In genomic region chr12:66620026-66620425, GRCh38 we compare ENCODE assay signal across 18 cellular contexts. TPM values are rescaled to one million over a fixed set of nuclear protein-coding genes. Genes with fewer than 3 reads are reported as not detected.
DNase-seq lines count a peak whose midpoint lies in the region; ATAC-seq and TF ChIP-seq lines count a peak whose summit lies in the region.
"Had no signal": no experiment of that assay in that cellular context is flagged by ENCODE, and none has a peak within 500 bp of the region (broad histone marks: within the 10 kb centered on the region; RNA-seq: fewer than 3 reads in every experiment).

No MANE protein-coding gene starts in this region.

- H2AFZ ChIP-seq in GM23338: no peak overlapping the region
- H2AFZ ChIP-seq in PC-3 (ENCODE audit: low read length): no peak overlapping the region
- H2AFZ ChIP-seq in smooth muscle cell (ENCODE audit: low read depth): no peak overlapping the region

- H4K20me1 ChIP-seq in GM23338 (replicated peaks; ENCODE audit: insufficient read depth) (no peaks in the 10 kb centered on the region), PC-3 (ENCODE audit: low read length) (no peaks in the 10 kb centered on the region), smooth muscle cell (ENCODE audit: low read depth) (no peaks in the 10 kb centered on the region)

- H3K9ac ChIP-seq in PC-3 (ENCODE audit: low read length): no peak overlapping the region
- H3K9ac ChIP-seq in smooth muscle cell (ENCODE audit: low read depth): no peak overlapping the region

- CTCF ChIA-PET in PC-3 (lab: Charles Lee): no interaction called here

- H3K27me3 Mint-ChIP-seq in GM23338 (ENCODE audit: insufficient read depth, low read depth, poor library complexity): no peaks in the 10 kb centered on the region
- H3K27me3 Mint-ChIP-seq: B cell had no signal

- ATAC-seq in GM23338 (no peak), PC-3 (no peak), HG03135 (IDR thresholded peaks at IDR 0.05; ENCODE audit: unreplicated experiment) (no peak), GM18870 (IDR thresholded peaks at IDR 0.05; ENCODE audit: unreplicated experiment) (no peak)
- ATAC-seq: CD8-positive, alpha-beta T cell; Panc1; Right ventricle myocardium inferior had no signal

- no peaks in the 10 kb centered on the region for H3K79me2 ChIP-seq in GM23338 (replicated peaks; ENCODE audit: insufficient read depth)
- no peaks in the 10 kb centered on the region for H3K79me2 ChIP-seq in PC-3 (ENCODE audit: low read length)
- no peaks in the 10 kb centered on the region for H3K79me2 ChIP-seq in smooth muscle cell (ENCODE audit: low read depth)

- H3K27ac ChIP-seq in GM23338 (ENCODE audit: low read depth): no peak overlapping the region
- no peak overlapping the region for H3K27ac ChIP-seq in PC-3 (ENCODE audit: low read length)
- H3K27ac ChIP-seq in smooth muscle cell (ENCODE audit: low read depth): no peak overlapping the region
- no peak overlapping the region for H3K27ac ChIP-seq in sigmoid colon

- WGBS in smooth muscle cell (ENCODE audit: low lambda C conversion rate): 60% methylated on average over 1 of the region's 1 CpG
- WGBS in sigmoid colon, 2 donors: 72 to 90% methylated on average over 1 of the region's 1 CpG

- no peak overlapping the region for H3K4me3 Mint-ChIP-seq in GM23338
- H3K4me3 Mint-ChIP-seq: B cell; CD8-positive, alpha-beta T cell; H9 had no signal

- H3K36me3 ChIP-seq in GM23338 (ENCODE audit: insufficient read depth) (no peaks in the 10 kb centered on the region), PC-3 (ENCODE audit: low read depth, low read length) (no peaks in the 10 kb centered on the region), smooth muscle cell (ENCODE audit: low read depth) (no peaks in the 10 kb centered on the region), sigmoid colon (no peaks in the 10 kb centered on the region)

- 0 out of 2 replicates have a peak overlapping the region, but pooled peaks have one; percentile 46 for H3K27ac Mint-ChIP-seq in GM23338
- H3K27ac Mint-ChIP-seq: B cell; CD8-positive, alpha-beta T cell; H9 had no signal

- intact Hi-C loops in PC-3 (cut with micrococcal nuclease): no loop called here
- intact Hi-C loops in sigmoid colon (cut with DNase I): no loop called here

- no peaks in the 10 kb centered on the region for H3F3A ChIP-seq in GM23338 (replicated peaks; ENCODE audit: low read depth)
- no peaks in the 10 kb centered on the region for H3F3A ChIP-seq in PC-3 (ENCODE audit: low read length, unreplicated experiment)
- no peaks in the 10 kb centered on the region for H3F3A ChIP-seq in smooth muscle cell (ENCODE audit: low read depth)

- no peak for TF ChIP-seq POLR2A in sigmoid colon (IDR thresholded peaks at IDR 0.05)

- H3K27me3 ChIP-seq in GM23338 (ENCODE audit: insufficient read depth) (no peaks in the 10 kb centered on the region), PC-3 (ENCODE audit: low read length) (no peaks in the 10 kb centered on the region), smooth muscle cell (ENCODE audit: low read depth) (no peaks in the 10 kb centered on the region), sigmoid colon (no peaks in the 10 kb centered on the region)

- DNase-seq in GM23338 (ENCODE audit: low spot score) (no peak), PC-3 (peak; percentile 13), epithelial cell of esophagus (ENCODE audit: low read depth) (peak; percentile 9), smooth muscle cell (lab: John Stamatoyannopoulos, UW; ENCODE audit: unreplicated experiment) (no peak), sigmoid colon (no peak)
- DNase-seq: CD8-positive, alpha-beta T cell; DMS79 treated with DMSO at 0.1 percent for 48 hours; GF-D8; H9; NCI-H1436; NCI-H2029 treated with DMSO at 0.1 percent for 48 hours; NCI-H2171 treated with DMSO at 0.1 percent for 48 hours; NCI-H774 had no signal

- H3K4me1 ChIP-seq in GM23338 (ENCODE audit: insufficient read depth) (peaks cover 18% of the 10 kb centered on the region), PC-3 (ENCODE audit: insufficient read depth, low read length) (no peaks in the 10 kb centered on the region), smooth muscle cell (ENCODE audit: low read depth) (peaks cover 13% of the 10 kb centered on the region), sigmoid colon (no peaks in the 10 kb centered on the region)

- TF ChIP-seq CTCF in GM23338 (conservative IDR thresholded peaks at IDR 0.05; ENCODE audit: low read depth in 2 of 2) (no peak), PC-3 (conservative IDR thresholded peaks at IDR 0.05; ENCODE audit: low read depth, low read length) (no peak), epithelial cell of esophagus (IDR thresholded peaks at IDR 0.05; ENCODE audit: insufficient read depth, low read depth, low read length, missing control alignments) (no peak), smooth muscle cell (IDR thresholded peaks at IDR 0.05; ENCODE audit: borderline replicate concordance, insufficient read depth, poor library complexity, severe bottlenecking) (no peak), sigmoid colon (IDR thresholded peaks at IDR 0.05) (no peak)

- H3K4me2 ChIP-seq in GM23338 (no peak overlapping the region), PC-3 (ENCODE audit: low read length) (no peak overlapping the region), smooth muscle cell (peak overlapping the region; percentile 40)

- H3K4me3 ChIP-seq in GM23338: no peak overlapping the region
- no peak overlapping the region for H3K4me3 ChIP-seq in PC-3 (ENCODE audit: low read length)
- no peak overlapping the region for H3K4me3 ChIP-seq in epithelial cell of esophagus (ENCODE audit: low read length)
- H3K4me3 ChIP-seq in smooth muscle cell: no peak overlapping the region
- H3K4me3 ChIP-seq in sigmoid colon: no peak overlapping the region

- no peaks in the 10 kb centered on the region for H3K36me3 Mint-ChIP-seq in GM23338 (ENCODE audit: low read depth)
- H3K36me3 Mint-ChIP-seq: CD8-positive, alpha-beta T cell had no signal

- H3K9me2 ChIP-seq in GM23338 (ENCODE audit: insufficient read depth) (no peaks in the 10 kb centered on the region), PC-3 (replicated peaks; ENCODE audit: low read length) (no peaks in the 10 kb centered on the region)

- no peak for TF ChIP-seq EP300 in sigmoid colon (IDR thresholded peaks at IDR 0.05)

- no peaks in the 10 kb centered on the region for H3K9me3 Mint-ChIP-seq in GM23338
- H3K9me3 Mint-ChIP-seq: CD8-positive, alpha-beta T cell; H9 had no signal

- H3K9me3 ChIP-seq in PC-3 (ENCODE audit: low read length) (no peaks in the 10 kb centered on the region), smooth muscle cell (replicated peaks; ENCODE audit: low read depth) (no peaks in the 10 kb centered on the region), sigmoid colon (no peaks in the 10 kb centered on the region)

- POLR2A ChIA-PET in PC-3 (lab: Charles Lee; ENCODE audit: unreplicated experiment): interaction anchor here (0.5 kb wide), 1 partner anchor 38 kb away, joined by 3 read pairs; no protein-coding TSS in a partner anchor

- BruUV-seq in PC-3 (replicated peaks; lab: Mats Ljungman, UMichigan): no TSS peak

- H3K4me1 Mint-ChIP-seq in GM23338: peaks cover 21% of the 10 kb centered on the region

TF ChIP-seq in GM23338, 12 proteins besides CTCF, POLR2A, EP300 and RAD21 (continues in another document):
- TF ChIP-seq EZH2phosphoT487 (IDR thresholded peaks at IDR 0.05; ENCODE audit: unreplicated experiment) (no peak), STAT1 (IDR thresholded peaks at IDR 0.05; ENCODE audit: unreplicated experiment) (no peak), NANOG (IDR thresholded peaks at IDR 0.05; ENCODE audit: borderline replicate concordance) (no peak), REST (IDR thresholded peaks at IDR 0.05; ENCODE audit: unreplicated experiment) (no peak), ZNF114 (CRISPR knock-in tag; IDR thresholded peaks at IDR 0.05) (no peak), ZNF331 (CRISPR knock-in tag; IDR thresholded peaks at IDR 0.05; ENCODE audit: low read depth) (no peak), EZH2 (IDR thresholded peaks at IDR 0.05; ENCODE audit: low read depth, unreplicated experiment) (no peak)

RNA-seq across cellular contexts. Expression of gene GRIP1, which starts 58.9 kb away (rescaled TPM):
- total RNA-seq in GM23338 (2014; rRNA removed; shearing (Covaris generic)): 12.7 and 13.7 TPM in 2 replicates
- polyA plus RNA-seq in GM23338 (2016; fragmentation: Nextera tagmentation; extraction: Ambion mirVana) (4.5 and 5.1 TPM in 2 replicates), smooth muscle cell (4.0 and 5.1 TPM in 2 replicates), sigmoid colon (1 to 10 TPM in 1 of 3 donors, under 1 TPM in 2; 0.46 to 2.4 (median 0.98) TPM)
- total RNA-seq in PC-3 (2014; rRNA removed) (2.0 and 8.4 TPM in 2 replicates), smooth muscle cell (5.0 and 5.9 TPM in 2 replicates), sigmoid colon (10 to 100 TPM in 2 of 4 donors, 1 to 10 TPM in 2; 6.3 to 14.0 (median 11.0) TPM)
- total RNA-seq: B cell had no signal

Comparison
In these comparisons a context has a peak if more than half of its experiments do, and no peak if none do; other contexts are left out.
1. DNase-seq: peak in PC-3 (single experiment) and epithelial cell of esophagus (single experiment); none in GM23338 (single experiment), smooth muscle cell (single experiment) and sigmoid colon (single experiment).